ENCODE assay signal across 22 cellular contexts in the genomic region with DNA sequence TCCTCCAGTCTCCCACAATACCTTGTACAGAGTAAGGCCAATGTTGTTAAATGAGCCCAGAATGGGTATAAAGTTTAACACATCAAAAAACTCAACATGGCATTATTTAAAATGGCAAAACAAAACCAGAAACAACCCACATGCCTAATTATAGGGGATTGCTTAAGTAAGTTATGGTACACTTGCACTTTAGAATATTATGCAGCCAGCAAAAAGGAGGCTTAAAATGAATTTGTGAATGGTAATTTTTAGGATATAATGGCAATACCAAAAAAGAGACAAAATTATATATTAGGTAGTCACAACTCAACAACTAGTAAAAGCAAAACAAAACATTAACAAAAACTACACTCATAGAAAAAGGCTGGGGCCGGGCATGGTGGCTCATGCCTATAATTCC. TPM values are rescaled to one million over a fixed set of nuclear protein-coding genes. Genes with fewer than 3 reads are reported as not detected.
DNase-seq lines count a peak whose midpoint lies in the region; ATAC-seq, FAIRE-seq and TF ChIP-seq lines count a peak whose summit lies in the region.
"Had no signal": no experiment of that assay in that cellular context is flagged by ENCODE, and none has a peak within 500 bp of the region (broad histone marks: within the 10 kb centered on the region; RNA-seq: fewer than 3 reads in every experiment).

No MANE protein-coding gene starts in this region.

- H3K4me3 Mint-ChIP-seq in activated CD8-positive, alpha-beta memory T cell treated with anti-CD3 and anti-CD28 coated beads, Interleukin-2, amount 10 ng/mL, durations not matched to agents 7 days and 5 days = no peak overlapping the region
- no peak overlapping the region for H3K4me3 Mint-ChIP-seq in activated T-helper 17 cell treated with anti-CD3 and anti-CD28 coated beads, Interleukin-2, amount 50 U/mL, for 72 hours
- no peak overlapping the region for H3K4me3 Mint-ChIP-seq in naive thymus-derived CD8-positive, alpha-beta T cell
- H3K4me3 Mint-ChIP-seq in activated naive CD8-positive, alpha-beta T cell treated with anti-CD3 and anti-CD28 coated beads, Interleukin-2, amount 50 U/mL, for 24 hours = no peak overlapping the region
- H3K4me3 Mint-ChIP-seq: CD8-positive, alpha-beta memory T cell; H9 had no signal

- TF ChIP-seq POLR2A in vagina (IDR thresholded peaks at IDR 0.05) = no peak

- H3K9me3 Mint-ChIP-seq in activated CD8-positive, alpha-beta memory T cell treated with anti-CD3 and anti-CD28 coated beads, Interleukin-2, amount 10 ng/mL, durations not matched to agents 7 days and 5 days (ENCODE audit: low read depth) = no peaks in the 10 kb centered on the region
- H3K9me3 Mint-ChIP-seq in activated T-helper 17 cell treated with anti-CD3 and anti-CD28 coated beads, Interleukin-2, amount 50 U/mL, for 72 hours = no peaks in the 10 kb centered on the region
- H3K9me3 Mint-ChIP-seq in naive thymus-derived CD8-positive, alpha-beta T cell = no peaks in the 10 kb centered on the region
- H3K9me3 Mint-ChIP-seq in activated naive CD8-positive, alpha-beta T cell treated with anti-CD3 and anti-CD28 coated beads, Interleukin-2, amount 50 U/mL, for 24 hours = no peaks in the 10 kb centered on the region
- H3K9me3 Mint-ChIP-seq: CD8-positive, alpha-beta memory T cell; H9 had no signal

- peak overlapping the region; percentile 28 for H3K27ac Mint-ChIP-seq in activated CD8-positive, alpha-beta memory T cell treated with anti-CD3 and anti-CD28 coated beads, Interleukin-2, amount 10 ng/mL, durations not matched to agents 7 days and 5 days
- H3K27ac Mint-ChIP-seq in activated T-helper 17 cell treated with anti-CD3 and anti-CD28 coated beads, Interleukin-2, amount 50 U/mL, for 72 hours = peak overlapping the region; percentile 38
- H3K27ac Mint-ChIP-seq in naive thymus-derived CD8-positive, alpha-beta T cell = peak overlapping the region in 6 of 10 donors; percentile 14 to 87 (median 56)
- no peak overlapping the region for H3K27ac Mint-ChIP-seq in activated naive CD8-positive, alpha-beta T cell treated with anti-CD3 and anti-CD28 coated beads, Interleukin-2, amount 50 U/mL, for 24 hours

- H3K27me3 ChIP-seq in vagina = no peaks in the 10 kb centered on the region

- no peaks in the 10 kb centered on the region for H3K9me3 ChIP-seq in vagina
- H3K9me3 ChIP-seq: A549 had no signal

- DNase-seq in activated CD8-positive, alpha-beta memory T cell treated with anti-CD3 and anti-CD28 coated beads, Interleukin-2, amount 10 ng/mL, durations not matched to agents 7 days and 5 days = no peak
- no peak for DNase-seq in activated CD8-positive, alpha-beta memory T cell treated with anti-CD3 and anti-CD28 coated beads for 24 hours
- DNase-seq in naive thymus-derived CD8-positive, alpha-beta T cell = no peak
- no peak for DNase-seq in vagina (ENCODE audit: extremely low spot score in 2 of 2)
- DNase-seq in activated naive CD8-positive, alpha-beta T cell treated with anti-CD3 and anti-CD28 coated beads, Interleukin-2, amount 50 U/mL, for 24 hours = no peak
- no peak for DNase-seq in RCC 7860 (ENCODE audit: low spot score)
- DNase-seq: AML-193; CD8-positive, alpha-beta memory T cell; COR-L47; DMS 273 treated with DMSO at 0.1 percent for 48 hours; DMS53; DND-41; EL; H9 had no signal

- no peak for TF ChIP-seq CTCF in vagina (IDR thresholded peaks at IDR 0.05)

- H3K4me1 ChIP-seq in vagina = peaks cover 66% of the 10 kb centered on the region

- peaks cover 44% of the 10 kb centered on the region for H3K36me3 Mint-ChIP-seq in activated CD8-positive, alpha-beta memory T cell treated with anti-CD3 and anti-CD28 coated beads, Interleukin-2, amount 10 ng/mL, durations not matched to agents 7 days and 5 days
- peaks cover 75% of the 10 kb centered on the region for H3K36me3 Mint-ChIP-seq in activated T-helper 17 cell treated with anti-CD3 and anti-CD28 coated beads, Interleukin-2, amount 50 U/mL, for 72 hours (ENCODE audit: low read depth)
- peaks cover 0 to 38% (median 17%) of the 10 kb centered on the region in 3 donors for H3K36me3 Mint-ChIP-seq in naive thymus-derived CD8-positive, alpha-beta T cell
- H3K36me3 Mint-ChIP-seq in activated naive CD8-positive, alpha-beta T cell treated with anti-CD3 and anti-CD28 coated beads, Interleukin-2, amount 50 U/mL, for 24 hours (ENCODE audit: low read depth) = peaks cover 25% of the 10 kb centered on the region

- POLR2A ChIA-PET in naive thymus-derived CD8-positive, alpha-beta T cell (lab: Charles Lee) = interaction anchor here (4.7 kb wide), 1 partner anchor 11 kb away, joined by 28 read pairs; no protein-coding TSS in a partner anchor

- H3K4me3 ChIP-seq in vagina = no peak overlapping the region
- H3K4me3 ChIP-seq: A549 had no signal

- CTCF ChIA-PET in activated CD8-positive, alpha-beta memory T cell treated with anti-CD3 and anti-CD28 coated beads, Interleukin-2, amount 10 ng/mL, durations not matched to agents 7 days and 5 days (lab: Charles Lee) = no interaction called here

- FAIRE-seq in RCC 7860 (lab: Jason Lieb, UNC) = no peak
- FAIRE-seq: A549, GM12891, GM19239, H1 had no signal

- peak overlapping the region; percentile 92 for H3K27ac ChIP-seq in vagina
- H3K27ac ChIP-seq: 22Rv1, A549 had no signal

- H3K4me1 Mint-ChIP-seq in activated CD8-positive, alpha-beta memory T cell treated with anti-CD3 and anti-CD28 coated beads, Interleukin-2, amount 10 ng/mL, durations not matched to agents 7 days and 5 days = peaks cover 32% of the 10 kb centered on the region
- peaks cover 38% of the 10 kb centered on the region for H3K4me1 Mint-ChIP-seq in activated T-helper 17 cell treated with anti-CD3 and anti-CD28 coated beads, Interleukin-2, amount 50 U/mL, for 72 hours
- H3K4me1 Mint-ChIP-seq in naive thymus-derived CD8-positive, alpha-beta T cell = peaks cover 42 to 78% (median 70%) of the 10 kb centered on the region in 4 donors
- peaks cover 46% of the 10 kb centered on the region for H3K4me1 Mint-ChIP-seq in activated naive CD8-positive, alpha-beta T cell treated with anti-CD3 and anti-CD28 coated beads, Interleukin-2, amount 50 U/mL, for 24 hours

- intact Hi-C loops in vagina (cut with DNase I) = no loop called here

- peaks cover 0 to 18% of the 10 kb centered on the region in 2 donors for H3K36me3 ChIP-seq in vagina

- ATAC-seq in activated CD8-positive, alpha-beta memory T cell treated with anti-CD3 and anti-CD28 coated beads, Interleukin-2, amount 10 ng/mL, durations not matched to agents 7 days and 5 days = no peak
- no peak for ATAC-seq in activated T-helper 17 cell treated with anti-CD3 and anti-CD28 coated beads, Interleukin-2, amount 50 U/mL, for 72 hours (replicated peaks)
- no peak for ATAC-seq in naive thymus-derived CD8-positive, alpha-beta T cell
- no peak for ATAC-seq in activated naive CD8-positive, alpha-beta T cell treated with anti-CD3 and anti-CD28 coated beads, Interleukin-2, amount 50 U/mL, for 24 hours
- ATAC-seq in HG03354 (IDR thresholded peaks at IDR 0.05; ENCODE audit: poor library complexity, severe bottlenecking, unreplicated experiment) = no peak
- ATAC-seq: A549 had no signal

- no peaks in the 10 kb centered on the region for H3K27me3 Mint-ChIP-seq in activated CD8-positive, alpha-beta memory T cell treated with anti-CD3 and anti-CD28 coated beads, Interleukin-2, amount 10 ng/mL, durations not matched to agents 7 days and 5 days
- no peaks in the 10 kb centered on the region for H3K27me3 Mint-ChIP-seq in activated T-helper 17 cell treated with anti-CD3 and anti-CD28 coated beads, Interleukin-2, amount 50 U/mL, for 72 hours
- no peaks in the 10 kb centered on the region for H3K27me3 Mint-ChIP-seq in naive thymus-derived CD8-positive, alpha-beta T cell
- no peaks in the 10 kb centered on the region for H3K27me3 Mint-ChIP-seq in activated naive CD8-positive, alpha-beta T cell treated with anti-CD3 and anti-CD28 coated beads, Interleukin-2, amount 50 U/mL, for 24 hours

RNA-seq across cellular contexts. Expression of a gene that starts 39.7 kb away (rescaled TPM):
- 10 to 100 TPM; 65.8 to 81.6 TPM for total RNA-seq in activated CD8-positive, alpha-beta memory T cell treated with anti-CD3 and anti-CD28 coated beads, Interleukin-2, amount 10 ng/mL, durations not matched to agents 7 days and 5 days
- total RNA-seq in activated T-helper 17 cell treated with anti-CD3 and anti-CD28 coated beads, Interleukin-2, amount 50 U/mL, for 72 hours = 10 to 100 TPM; 78.9 to 79.1 TPM
- total RNA-seq in naive thymus-derived CD8-positive, alpha-beta T cell = 10 to 100 TPM; 47.1 to 48.2 TPM
- polyA plus RNA-seq in naive thymus-derived CD8-positive, alpha-beta T cell = 1 to 10 TPM; 2.4 to 4.6 (median 4.5) TPM
- total RNA-seq in vagina = 27.0 TPM
- total RNA-seq: H1, HT-29 had no signal

RNA-seq across cellular contexts. Expression of a gene that starts 58.1 kb away (rescaled TPM):
- total RNA-seq in activated CD8-positive, alpha-beta memory T cell treated with anti-CD3 and anti-CD28 coated beads, Interleukin-2, amount 10 ng/mL, durations not matched to agents 7 days and 5 days = 10 to 100 TPM; 36.4 to 48.5 TPM
- total RNA-seq in activated T-helper 17 cell treated with anti-CD3 and anti-CD28 coated beads, Interleukin-2, amount 50 U/mL, for 72 hours = 10 to 100 TPM; 21.5 to 61.4 TPM
- 10 to 100 TPM; 17.9 to 22.5 TPM for total RNA-seq in naive thymus-derived CD8-positive, alpha-beta T cell
- polyA plus RNA-seq in naive thymus-derived CD8-positive, alpha-beta T cell = 10 to 100 TPM; 61.6 to 87.6 (median 67.6) TPM
- total RNA-seq in vagina = 20.4 TPM
